ENCODE assay signal across 32 cellular contexts in the genomic region with DNA sequence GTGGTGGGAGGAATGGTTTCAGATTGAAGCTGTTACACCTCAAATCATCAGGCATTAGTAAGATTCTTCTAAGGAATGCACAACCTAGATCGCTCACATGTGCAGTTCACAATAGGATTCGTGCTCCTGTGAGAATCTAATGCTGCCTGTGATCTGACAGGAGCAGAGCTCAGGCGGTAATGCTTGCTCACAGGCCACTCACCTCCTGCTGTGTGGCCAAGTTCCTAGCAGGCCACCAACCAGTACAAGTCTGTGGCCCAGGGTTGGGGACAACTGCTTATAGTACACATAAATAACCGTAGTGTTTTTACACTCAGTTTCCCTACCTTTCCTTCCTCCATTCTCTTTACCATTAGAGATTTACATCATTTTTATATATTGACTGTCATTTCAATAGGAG.
"Had no signal": no experiment of that assay in that cellular context is flagged by ENCODE, and none has a peak within 500 bp of the region (broad histone marks: within the 10 kb centered on the region; RNA-seq: fewer than 3 reads in every experiment).

No MANE protein-coding gene starts in this region.

- H3K27ac ChIP-seq: ascending aorta, cardiac muscle cell, SJSA1, VCaP had no signal

- H3K4me3 ChIP-seq: ascending aorta, cardiac muscle cell, MG63, SJSA1 had no signal

- H3K36me3 Mint-ChIP-seq: activated CD8-positive, alpha-beta memory T cell treated with anti-CD3 and anti-CD28 coated beads, Interleukin-2, amount 10 ng/mL, durations not matched to agents 7 days and 5 days; activated naive CD4-positive, alpha-beta T cell treated with anti-CD3 and anti-CD28 coated beads, Interleukin-2, amount 10 ng/mL, durations not matched to agents 7 days and 5 days; activated naive CD8-positive, alpha-beta T cell; IgD-negative memory B cell had no signal

- H3K27me3 Mint-ChIP-seq: activated CD4-positive, alpha-beta memory T cell treated with anti-CD3 and anti-CD28 coated beads, Interleukin-2, amount 10 ng/mL, durations not matched to agents 7 days and 5 days; activated CD8-positive, alpha-beta memory T cell treated with anti-CD3 and anti-CD28 coated beads, Interleukin-2, amount 10 ng/mL, durations not matched to agents 7 days and 5 days; activated naive CD4-positive, alpha-beta T cell treated with anti-CD3 and anti-CD28 coated beads, Interleukin-2, amount 10 ng/mL, durations not matched to agents 7 days and 5 days; activated naive CD8-positive, alpha-beta T cell; activated naive CD8-positive, alpha-beta T cell treated with anti-CD3 and anti-CD28 coated beads, Interleukin-2, amount 50 U/mL, for 24 hours; central memory CD8-positive, alpha-beta T cell; IgD-negative memory B cell had no signal

- H3K36me3 ChIP-seq: ascending aorta, cardiac muscle cell, MG63, SJSA1 had no signal

- H3K9me3 ChIP-seq: ascending aorta, SJSA1 had no signal

- H3K27ac Mint-ChIP-seq: activated CD4-positive, alpha-beta memory T cell treated with anti-CD3 and anti-CD28 coated beads, Interleukin-2, amount 10 ng/mL, durations not matched to agents 7 days and 5 days; activated CD8-positive, alpha-beta memory T cell treated with anti-CD3 and anti-CD28 coated beads, Interleukin-2, amount 10 ng/mL, durations not matched to agents 7 days and 5 days; activated naive CD4-positive, alpha-beta T cell treated with anti-CD3 and anti-CD28 coated beads, Interleukin-2, amount 10 ng/mL, durations not matched to agents 7 days and 5 days; activated naive CD8-positive, alpha-beta T cell; activated naive CD8-positive, alpha-beta T cell treated with anti-CD3 and anti-CD28 coated beads, Interleukin-2, amount 50 U/mL, for 24 hours; IgD-negative memory B cell; T-helper 1 cell treated with Interleukin-12 subunit alpha and Interleukin-12 subunit beta and Interleukin-4 antibody, amounts not matched to agents 30 μg/mL and 1 μg/mL, for 36 hours; T-helper 2 cell treated with Interferon-gamma antibody and Interleukin-4, amounts not matched to agents 5 μg/mL and 100 μg/mL, for 36 hours had no signal

- DNase-seq: activated CD4-positive, alpha-beta memory T cell treated with anti-CD3 and anti-CD28 coated beads, Interleukin-2, amount 10 ng/mL, durations not matched to agents 7 days and 5 days; activated CD4-positive, alpha-beta T cell treated with anti-CD3 and anti-CD28 coated beads for 1 hour; activated CD4-positive, alpha-beta T cell treated with anti-CD3 and anti-CD28 coated beads for 48 hours; activated CD4-positive, CD25-positive, alpha-beta regulatory T cell; activated CD8-positive, alpha-beta memory T cell treated with anti-CD3 and anti-CD28 coated beads for 24 hours; activated CD8-positive, alpha-beta memory T cell treated with anti-CD3 and anti-CD28 coated beads, Interleukin-2, amount 10 ng/mL, durations not matched to agents 7 days and 5 days; activated CD8-positive, alpha-beta memory T cell treated with anti-CD3 and anti-CD28 coated beads, Interleukin-2, amount 50 U/mL, for 48 hours; activated effector memory CD4-positive, alpha-beta T cell treated with Interleukin-2 at 50 U/mL for 16 hours; activated naive CD4-positive, alpha-beta T cell treated with anti-CD3 and anti-CD28 coated beads, Interleukin-2, amount 10 ng/mL, durations not matched to agents 7 days and 5 days; activated naive CD8-positive, alpha-beta T cell treated with anti-CD3 and anti-CD28 coated beads, Interleukin-2, amount 50 U/mL, for 24 hours; activated T-cell treated with anti-CD3 and anti-CD28 coated beads, Interleukin-2, amount 50 U/mL, for 48 hours; Karpas-422; KBM-7; MG63; MV-4-11; NCI-H1092; NCI-H1436 treated with DMSO at 0.1 percent for 48 hours; NCI-H1694 treated with DMSO at 0.1 percent for 48 hours; NCI-H2029; NCI-H345; NCI-H524 treated with DMSO at 0.1 percent for 48 hours; SHP77 treated with DMSO at 0.1 percent for 48 hours had no signal

- H3K4me3 Mint-ChIP-seq: activated CD4-positive, alpha-beta memory T cell treated with anti-CD3 and anti-CD28 coated beads, Interleukin-2, amount 10 ng/mL, durations not matched to agents 7 days and 5 days; activated CD8-positive, alpha-beta memory T cell treated with anti-CD3 and anti-CD28 coated beads, Interleukin-2, amount 10 ng/mL, durations not matched to agents 7 days and 5 days; activated naive CD4-positive, alpha-beta T cell treated with anti-CD3 and anti-CD28 coated beads, Interleukin-2, amount 10 ng/mL, durations not matched to agents 7 days and 5 days; activated naive CD8-positive, alpha-beta T cell; activated naive CD8-positive, alpha-beta T cell treated with anti-CD3 and anti-CD28 coated beads, Interleukin-2, amount 50 U/mL, for 24 hours; central memory CD8-positive, alpha-beta T cell; IgD-negative memory B cell; T-helper 1 cell treated with Interleukin-12 subunit alpha and Interleukin-12 subunit beta and Interleukin-4 antibody, amounts not matched to agents 30 μg/mL and 1 μg/mL, for 36 hours; T-helper 2 cell treated with Interferon-gamma antibody and Interleukin-4, amounts not matched to agents 5 μg/mL and 100 μg/mL, for 36 hours had no signal

- H3K4me1 Mint-ChIP-seq: activated CD4-positive, alpha-beta memory T cell treated with anti-CD3 and anti-CD28 coated beads, Interleukin-2, amount 10 ng/mL, durations not matched to agents 7 days and 5 days; activated CD8-positive, alpha-beta memory T cell treated with anti-CD3 and anti-CD28 coated beads, Interleukin-2, amount 10 ng/mL, durations not matched to agents 7 days and 5 days; activated naive CD4-positive, alpha-beta T cell treated with anti-CD3 and anti-CD28 coated beads, Interleukin-2, amount 10 ng/mL, durations not matched to agents 7 days and 5 days; activated naive CD8-positive, alpha-beta T cell treated with anti-CD3 and anti-CD28 coated beads, Interleukin-2, amount 50 U/mL, for 24 hours; central memory CD8-positive, alpha-beta T cell; IgD-negative memory B cell had no signal

- ATAC-seq: activated CD8-positive, alpha-beta memory T cell treated with anti-CD3 and anti-CD28 coated beads, Interleukin-2, amount 10 ng/mL, durations not matched to agents 7 days and 5 days; activated naive CD8-positive, alpha-beta T cell treated with anti-CD3 and anti-CD28 coated beads, Interleukin-2, amount 50 U/mL, for 24 hours; Panc1 had no signal

- H3K27me3 ChIP-seq: ascending aorta, cardiac muscle cell, MG63, SJSA1 had no signal

- H3K4me1 ChIP-seq: ascending aorta, SJSA1 had no signal
